In genomic region chr12:120086801-120087621, GRCh38 we compare ENCODE assay signal across 8 cellular contexts. TPM values are rescaled to one million over a fixed set of nuclear protein-coding genes. Genes with fewer than 3 reads are reported as not detected.
A peak's percentile ranks its signal among the peaks of the same experiment; 100 is the strongest.
DNase-seq lines count a peak whose midpoint lies in the region; ATAC-seq, FAIRE-seq and TF ChIP-seq lines count a peak whose summit lies in the region.

No MANE protein-coding gene starts in this region.

- peak; percentile 80 for FAIRE-seq in GM12892 (lab: Jason Lieb, UNC)

- H3K27ac ChIP-seq in angular gyrus (ENCODE audit: low read depth, low read length) (peak overlapping the region; percentile 91), right atrium auricular region (peak overlapping the region; percentile 75 to 77), psoas muscle (peak overlapping the region; percentile 89), vagina (peak overlapping the region; percentile 71)

- H3K36me3 ChIP-seq in right atrium auricular region (no peaks in the 10 kb centered on the region), psoas muscle (ENCODE audit: insufficient read depth in 1 of 2, low read depth in 1 of 2) (no peaks in the 10 kb centered on the region), vagina (no peaks in the 10 kb centered on the region)

- TF ChIP-seq POLR2A in GM12892 (IDR thresholded peaks at IDR 0.05; ENCODE audit: low read depth, low read length): peak; percentile 28; the same call in 1 of the 2 replicates
- no peak for TF ChIP-seq POLR2A in vagina (IDR thresholded peaks at IDR 0.05)

- intact Hi-C loops in psoas muscle (cut with DNase I): loop anchor here in 1 of 2 donors (2.0 to 10.0 kb wide), 2 partner anchors 98 to 282 kb away; partner anchors contain the start of gene BICDL1
- intact Hi-C loops in vagina (cut with DNase I): no loop called here

- WGBS in psoas muscle, 3 donors: 0% methylated on average over 55 of the region's 55 CpGs

- TF ChIP-seq CTCF in right atrium auricular region (IDR thresholded peaks at IDR 0.05) (peak; percentile 75 to 96), psoas muscle (IDR thresholded peaks at IDR 0.05) (peak; percentile 95), vagina (IDR thresholded peaks at IDR 0.05) (peak; percentile 92 to 98 (median 92))

- H3K27me3 ChIP-seq in right atrium auricular region (no peaks in the 10 kb centered on the region), psoas muscle (ENCODE audit: insufficient read depth in 3 of 3, low read length in 2 of 3) (no peaks in the 10 kb centered on the region), vagina (no peaks in the 10 kb centered on the region)

- H3K4me3 ChIP-seq in right atrium auricular region (peak overlapping the region; percentile 15 to 49), psoas muscle (peak overlapping the region; percentile 61), vagina (peak overlapping the region; percentile 26 to 29)

- peak; percentile 99 for DNase-seq in GM12892 (ENCODE audit: insufficient read length)
- peak; percentile 99 for DNase-seq in NCI-H146 (lab: John Stamatoyannopoulos, UW)
- DNase-seq in T-helper 1 cell: peak; percentile 99 to 100 (median 100)
- DNase-seq in right atrium auricular region (ENCODE audit: low spot score): peak; percentile 100
- peak; percentile 99 for DNase-seq in psoas muscle
- peak in 1 of 2 donors; percentile 99 for DNase-seq in vagina (ENCODE audit: extremely low spot score in 2 of 2)

- peaks cover 0 to 13% of the 10 kb centered on the region in 2 donors for H3K4me1 ChIP-seq in right atrium auricular region
- peaks cover 28% of the 10 kb centered on the region for H3K4me1 ChIP-seq in psoas muscle
- H3K4me1 ChIP-seq in vagina: peaks cover 15% of the 10 kb centered on the region

- ATAC-seq in HG02870 (IDR thresholded peaks at IDR 0.05; ENCODE audit: unreplicated experiment): peak; percentile 97
- ATAC-seq in psoas muscle: peak; percentile 93 to 97 (median 94)

- no peaks in the 10 kb centered on the region for H3K9me3 ChIP-seq in right atrium auricular region
- H3K9me3 ChIP-seq in psoas muscle: no peaks in the 10 kb centered on the region
- H3K9me3 ChIP-seq in vagina: no peaks in the 10 kb centered on the region

RNA-seq across cellular contexts. Expression of gene RAB35, which starts 29.5 kb away (rescaled TPM):
- 25.5 TPM for polyA plus RNA-seq in GM12892 (2012; ENCODE audit: missing spikeins)
- total RNA-seq in right atrium auricular region (10 to 100 TPM; 13.4 to 17.6 TPM), psoas muscle (10 to 100 TPM; 24.0 to 38.7 (median 35.6) TPM), vagina (30.9 TPM)
- polyA plus RNA-seq in psoas muscle: 10 to 100 TPM; 18.9 to 33.2 (median 31.1) TPM
